10 cellular contexts compared by ENCODE assay signal in the genomic region with DNA sequence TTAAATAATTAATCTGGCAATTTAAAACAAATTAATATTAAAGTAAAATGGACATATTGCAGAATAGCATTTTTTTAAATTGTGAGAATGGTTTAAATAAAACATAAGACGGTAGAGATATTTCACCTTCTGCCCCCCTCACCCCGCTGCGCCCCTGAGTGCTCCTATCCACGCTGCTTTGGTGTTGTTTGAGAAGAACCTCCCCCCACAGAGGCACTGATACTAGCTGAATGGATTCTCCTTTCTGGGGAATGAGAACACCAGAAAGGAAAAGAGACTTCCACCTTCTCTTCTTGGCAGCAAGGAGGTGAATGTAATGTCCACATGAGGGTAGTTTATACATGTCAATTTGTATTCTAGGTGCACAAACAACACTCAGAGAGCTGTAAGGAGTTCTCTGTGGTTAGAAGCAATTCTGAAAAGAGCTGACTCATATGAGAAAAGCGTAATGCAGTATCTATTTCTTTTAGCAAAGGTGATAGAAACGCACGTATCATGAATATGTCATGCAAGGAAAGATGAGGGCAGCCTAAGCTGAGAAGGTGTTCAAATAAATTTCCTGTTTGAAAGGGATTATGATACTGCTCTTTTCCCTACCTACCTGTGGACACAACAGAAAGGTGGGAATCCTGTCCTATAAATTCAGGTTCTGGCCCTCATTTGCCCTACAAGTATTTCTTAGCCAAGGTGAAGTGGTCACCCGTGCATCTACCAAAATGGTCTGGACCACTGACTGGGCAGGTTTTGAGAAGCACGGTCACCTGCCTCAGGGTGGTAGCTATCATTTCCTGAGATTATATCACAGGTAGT.
DNase-seq lines count a peak whose midpoint lies in the region; ATAC-seq and TF ChIP-seq lines count a peak whose summit lies in the region.
"Had no signal": no experiment of that assay in that cellular context is flagged by ENCODE, and none has a peak within 500 bp of the region (broad histone marks: within the 10 kb centered on the region; RNA-seq: fewer than 3 reads in every experiment).

No MANE protein-coding gene starts in this region.

- H3K36me3 ChIP-seq in HEK293 (ENCODE audit: control insufficient read depth in 2 of 2, insufficient read depth in 1 of 2, low read length in 2 of 2) = no peaks in the 10 kb centered on the region
- H3K36me3 ChIP-seq in PC-3 (ENCODE audit: low read depth, low read length) = no peaks in the 10 kb centered on the region
- H3K36me3 ChIP-seq in mesendoderm (ENCODE audit: control insufficient read depth, insufficient read depth, low read length) = no peaks in the 10 kb centered on the region
- H3K36me3 ChIP-seq: upper lobe of left lung had no signal

- peaks cover 6% of the 10 kb centered on the region for H3K4me1 ChIP-seq in HEK293 (ENCODE audit: control insufficient read depth, insufficient read depth, low read length)
- H3K4me1 ChIP-seq in PC-3 (ENCODE audit: insufficient read depth, low read length) = peaks cover 67% of the 10 kb centered on the region
- peaks cover 21% of the 10 kb centered on the region for H3K4me1 ChIP-seq in mesendoderm (ENCODE audit: control insufficient read depth, low read depth, low read length)

- H3K9ac ChIP-seq in PC-3 (ENCODE audit: low read length) = peak overlapping the region; percentile 57
- no peak overlapping the region for H3K9ac ChIP-seq in mesendoderm (ENCODE audit: low read length)

- peak overlapping the region; percentile 51 for H3K18ac ChIP-seq in mesendoderm (ENCODE audit: low read length)

- H3K9me3 ChIP-seq in HEK293 (ENCODE audit: control insufficient read depth, insufficient read depth, low read depth, low read length) = no peaks in the 10 kb centered on the region
- no peaks in the 10 kb centered on the region for H3K9me3 ChIP-seq in PC-3 (ENCODE audit: low read length)
- H3K9me3 ChIP-seq: upper lobe of left lung had no signal

- peak; percentile 81 for ATAC-seq in GM18868 (IDR thresholded peaks at IDR 0.05; ENCODE audit: unreplicated experiment)
- ATAC-seq in PC-3 = peak; percentile 59

- H3K4ac ChIP-seq in mesendoderm (ENCODE audit: low read depth, low read length) = peak overlapping the region; percentile 8

- H3K4me3 ChIP-seq in HEK293 (ENCODE audit: low read depth, low read length) (no peak overlapping the region), PC-3 (ENCODE audit: low read length) (peak overlapping the region; percentile 28; the same call in 1 of the 2 replicates), mesendoderm (ENCODE audit: low read length) (no peak overlapping the region)
- H3K4me3 ChIP-seq: upper lobe of left lung had no signal

- H2BK120ac ChIP-seq in mesendoderm (ENCODE audit: low read depth, low read length) = no peak overlapping the region

- peak overlapping the region; percentile 28; the same call in 1 of the 2 replicates for H2AFZ ChIP-seq in PC-3 (ENCODE audit: low read length)

- no peak overlapping the region for H4K5ac ChIP-seq in mesendoderm (ENCODE audit: low read length)

- no peak overlapping the region for H2AK5ac ChIP-seq in mesendoderm (ENCODE audit: low read length)

- CTCF ChIA-PET in HEK293 (lab: Yijun Ruan, JAX) (no interaction called here), PC-3 (lab: Charles Lee) (no interaction called here)

- no peak overlapping the region for H4K8ac ChIP-seq in mesendoderm (ENCODE audit: low read depth, low read length)

- H3K4me2 ChIP-seq in PC-3 (ENCODE audit: low read length) (peak overlapping the region; percentile 64), mesendoderm (ENCODE audit: low read length) (no peak overlapping the region)

- TF ChIP-seq CTCF in HEK293 (tag by site-specific recombination; IDR thresholded peaks at IDR 0.05) = no peak
- TF ChIP-seq CTCF in PC-3 (conservative IDR thresholded peaks at IDR 0.05; ENCODE audit: low read depth, low read length) = no peak

- peak overlapping the region; percentile 57 for H3K23ac ChIP-seq in mesendoderm (ENCODE audit: low read length)

- POLR2A ChIA-PET in HEK293 (lab: Yijun Ruan, JAX) = no interaction called here
- POLR2A ChIA-PET in PC-3 (lab: Charles Lee; ENCODE audit: unreplicated experiment) = no interaction called here

- H2BK15ac ChIP-seq in mesendoderm (replicated peaks; ENCODE audit: low read depth) = no peak overlapping the region

- peak; percentile 87 for DNase-seq in PC-3
- DNase-seq in mesendoderm = no peak
- DNase-seq in iPS-NIHi11 (ENCODE audit: low spot score) = no peak
- DNase-seq in NCI-H2029 (lab: John Stamatoyannopoulos, UW) = no peak
- no peak for DNase-seq in dedifferentiated amniotic fluid mesenchymal stem cell (ENCODE audit: extremely low spot score)
- DNase-seq in SW480 (ENCODE audit: low spot score) = no peak
- DNase-seq: activated T-cell treated with anti-CD3 and anti-CD28 coated beads, Interleukin-2, amount 50 U/mL, for 1 hour; upper lobe of left lung had no signal

- H3K56ac ChIP-seq in mesendoderm (ENCODE audit: low read length) = no peak overlapping the region

- peaks cover 10% of the 10 kb centered on the region for H3F3A ChIP-seq in PC-3 (ENCODE audit: low read length, unreplicated experiment)

- intact Hi-C loops in PC-3 (cut with micrococcal nuclease) = loop anchor here (10.0 kb wide), 1 partner anchor 48 kb away; no protein-coding TSS in a partner anchor

- H3K27me3 ChIP-seq in PC-3 (ENCODE audit: low read length) (no peaks in the 10 kb centered on the region), mesendoderm (ENCODE audit: insufficient read depth, low read length, poor library complexity) (no peaks in the 10 kb centered on the region)
- H3K27me3 ChIP-seq: upper lobe of left lung had no signal

- no peaks in the 10 kb centered on the region for H4K20me1 ChIP-seq in PC-3 (ENCODE audit: low read length)

- H3K79me2 ChIP-seq in PC-3 (ENCODE audit: low read length) (peaks cover 6% of the 10 kb centered on the region), mesendoderm (ENCODE audit: control insufficient read depth, insufficient read depth, low read length) (no peaks in the 10 kb centered on the region)

- H3K9me2 ChIP-seq in PC-3 (replicated peaks; ENCODE audit: low read length) = no peaks in the 10 kb centered on the region

- BruUV-seq in PC-3 (replicated peaks; lab: Mats Ljungman, UMichigan) = no TSS peak

- no CpG with 5 or more reads among the region's 9 CpGs for WGBS in mesendoderm (ENCODE audit: extremely low coverage, insufficient coverage, low lambda C conversion rate)

- no peak overlapping the region for H3K27ac ChIP-seq in HEK293 (ENCODE audit: extremely low read depth, low read depth, low read length)
- H3K27ac ChIP-seq in PC-3 (ENCODE audit: low read length) = peak overlapping the region; percentile 92
- H3K27ac ChIP-seq in mesendoderm (ENCODE audit: low read depth, low read length) = no peak overlapping the region

- no peak overlapping the region for H2BK5ac ChIP-seq in mesendoderm (ENCODE audit: low read length)

- H3K79me1 ChIP-seq in mesendoderm (ENCODE audit: low read length) = no peaks in the 10 kb centered on the region

TF ChIP-seq in HEK293, 187 proteins besides CTCF, POLR2A, EP300 and RAD21:
- TF ChIP-seq ZNF571 (tag by site-specific recombination; IDR thresholded peaks at IDR 0.05) = no peak
- TF ChIP-seq, protein P1, sequence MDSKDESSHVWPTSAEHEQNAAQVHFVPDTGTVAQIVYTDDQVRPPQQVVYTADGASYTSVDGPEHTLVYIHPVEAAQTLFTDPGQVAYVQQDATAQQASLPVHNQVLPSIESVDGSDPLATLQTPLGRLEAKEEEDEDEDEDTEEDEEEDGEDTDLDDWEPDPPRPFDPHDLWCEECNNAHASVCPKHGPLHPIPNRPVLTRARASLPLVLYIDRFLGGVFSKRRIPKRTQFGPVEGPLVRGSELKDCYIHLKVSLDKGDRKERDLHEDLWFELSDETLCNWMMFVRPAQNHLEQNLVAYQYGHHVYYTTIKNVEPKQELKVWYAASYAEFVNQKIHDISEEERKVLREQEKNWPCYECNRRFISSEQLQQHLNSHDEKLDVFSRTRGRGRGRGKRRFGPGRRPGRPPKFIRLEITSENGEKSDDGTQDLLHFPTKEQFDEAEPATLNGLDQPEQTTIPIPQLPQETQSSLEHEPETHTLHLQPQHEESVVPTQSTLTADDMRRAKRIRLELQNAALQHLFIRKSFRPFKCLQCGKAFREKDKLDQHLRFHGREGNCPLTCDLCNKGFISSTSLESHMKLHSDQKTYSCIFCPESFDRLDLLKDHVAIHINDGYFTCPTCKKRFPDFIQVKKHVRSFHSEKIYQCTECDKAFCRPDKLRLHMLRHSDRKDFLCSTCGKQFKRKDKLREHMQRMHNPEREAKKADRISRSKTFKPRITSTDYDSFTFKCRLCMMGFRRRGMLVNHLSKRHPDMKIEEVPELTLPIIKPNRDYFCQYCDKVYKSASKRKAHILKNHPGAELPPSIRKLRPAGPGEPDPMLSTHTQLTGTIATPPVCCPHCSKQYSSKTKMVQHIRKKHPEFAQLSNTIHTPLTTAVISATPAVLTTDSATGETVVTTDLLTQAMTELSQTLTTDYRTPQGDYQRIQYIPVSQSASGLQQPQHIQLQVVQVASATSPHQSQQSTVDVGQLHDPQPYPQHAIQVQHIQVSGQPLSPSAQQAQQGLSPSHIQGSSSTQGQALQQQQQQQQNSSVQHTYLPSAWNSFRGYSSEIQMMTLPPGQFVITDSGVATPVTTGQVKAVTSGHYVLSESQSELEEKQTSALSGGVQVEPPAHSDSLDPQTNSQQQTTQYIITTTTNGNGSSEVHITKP (tag by site-specific recombination; IDR thresholded peaks at IDR 0.05) = 0 out of 2 replicates have a peak, but pooled peaks have one; percentile 27
- TF ChIP-seq, protein P2, sequence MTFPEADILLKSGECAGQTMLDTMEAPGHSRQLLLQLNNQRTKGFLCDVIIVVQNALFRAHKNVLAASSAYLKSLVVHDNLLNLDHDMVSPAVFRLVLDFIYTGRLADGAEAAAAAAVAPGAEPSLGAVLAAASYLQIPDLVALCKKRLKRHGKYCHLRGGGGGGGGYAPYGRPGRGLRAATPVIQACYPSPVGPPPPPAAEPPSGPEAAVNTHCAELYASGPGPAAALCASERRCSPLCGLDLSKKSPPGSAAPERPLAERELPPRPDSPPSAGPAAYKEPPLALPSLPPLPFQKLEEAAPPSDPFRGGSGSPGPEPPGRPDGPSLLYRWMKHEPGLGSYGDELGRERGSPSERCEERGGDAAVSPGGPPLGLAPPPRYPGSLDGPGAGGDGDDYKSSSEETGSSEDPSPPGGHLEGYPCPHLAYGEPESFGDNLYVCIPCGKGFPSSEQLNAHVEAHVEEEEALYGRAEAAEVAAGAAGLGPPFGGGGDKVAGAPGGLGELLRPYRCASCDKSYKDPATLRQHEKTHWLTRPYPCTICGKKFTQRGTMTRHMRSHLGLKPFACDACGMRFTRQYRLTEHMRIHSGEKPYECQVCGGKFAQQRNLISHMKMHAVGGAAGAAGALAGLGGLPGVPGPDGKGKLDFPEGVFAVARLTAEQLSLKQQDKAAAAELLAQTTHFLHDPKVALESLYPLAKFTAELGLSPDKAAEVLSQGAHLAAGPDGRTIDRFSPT (tag by site-specific recombination; IDR thresholded peaks at IDR 0.05) = no peak
- TF ChIP-seq ZNF335 (tag by site-specific recombination; conservative IDR thresholded peaks at IDR 0.05) = no peak
TF ChIP-seq in HEK293: peak in this region for 1.
